ENCODE assay signal across 8 cellular contexts in genomic region chr5:143399616-143400540, GRCh38. TPM values are rescaled to one million over a fixed set of nuclear protein-coding genes. Genes with fewer than 3 reads are reported as not detected.
DNase-seq lines count a peak whose midpoint lies in the region; ATAC-seq and TF ChIP-seq lines count a peak whose summit lies in the region.

No MANE protein-coding gene starts in this region.

- H3K4me3 ChIP-seq in GM06990 (replicated peaks; ENCODE audit: low read depth, low read length) (peak overlapping the region; percentile 94), Panc1 (ENCODE audit: low read depth in 2 of 2, low read length in 2 of 2) (peak overlapping the region; percentile 91), esophagus muscularis mucosa (peak overlapping the region; percentile 82 to 92 (median 88)), gastrocnemius medialis (peak overlapping the region; percentile 80 to 92 (median 86))

- H3K36me3 ChIP-seq in GM06990 (ENCODE audit: control insufficient read depth, insufficient read depth, low read length) (peaks cover 8% of the 10 kb centered on the region), Panc1 (ENCODE audit: control insufficient read depth, insufficient read depth, low read length) (peaks cover 8% of the 10 kb centered on the region), esophagus muscularis mucosa (no peaks in the 10 kb centered on the region), gastrocnemius medialis (no peaks in the 10 kb centered on the region)

- H3K27me3 ChIP-seq in GM06990 (replicated peaks; ENCODE audit: control insufficient read depth, insufficient read depth, low read length) (no peaks in the 10 kb centered on the region), Panc1 (ENCODE audit: control insufficient read depth, insufficient read depth, low read length) (no peaks in the 10 kb centered on the region), esophagus muscularis mucosa (no peaks in the 10 kb centered on the region), gastrocnemius medialis (no peaks in the 10 kb centered on the region)

- DNase-seq in GM06990 (ENCODE audit: extremely low read depth, insufficient read length) (no peak), Panc1 (ENCODE audit: low read depth, low spot score) (no peak), esophagus muscularis mucosa (ENCODE audit: extremely low spot score) (no peak), gastrocnemius medialis (no peak), ureter (ENCODE audit: low spot score) (no peak), posterior vena cava (ENCODE audit: low spot score) (no peak)

- TSS peak; percentile 23 for BruUV-seq in Panc1 (replicated peaks; lab: Mats Ljungman, UMichigan)

- no peak for TF ChIP-seq POLR2A in esophagus muscularis mucosa (IDR thresholded peaks at IDR 0.05; ENCODE audit: low read depth)
- no peak for TF ChIP-seq POLR2A in gastrocnemius medialis (IDR thresholded peaks at IDR 0.05)

- TF ChIP-seq EP300 in esophagus muscularis mucosa (IDR thresholded peaks at IDR 0.05), result no peak

- WGBS in esophagus muscularis mucosa, result 36% methylated on average over 12 of the region's 12 CpGs

- H3K4me1 ChIP-seq in Panc1 (ENCODE audit: control insufficient read depth, insufficient read depth, low read length) (peaks cover 45% of the 10 kb centered on the region), esophagus muscularis mucosa (peaks cover 21 to 60% (median 49%) of the 10 kb centered on the region in 4 donors), gastrocnemius medialis (peaks cover 32 to 38% of the 10 kb centered on the region in 2 donors)

- TF ChIP-seq CTCF in GM06990 (IDR thresholded peaks at IDR 0.05; ENCODE audit: insufficient read depth, low read length, poor library complexity, severe bottlenecking) (no peak), Panc1 (IDR thresholded peaks at IDR 0.05) (no peak), esophagus muscularis mucosa (IDR thresholded peaks at IDR 0.05) (no peak), gastrocnemius medialis (IDR thresholded peaks at IDR 0.05 in 4 of 5, conservative IDR thresholded peaks at IDR 0.05 in 1 of 5) (no peak)

- ATAC-seq in Panc1 (no peak), gastrocnemius medialis (no peak), GM19463 (IDR thresholded peaks at IDR 0.05; ENCODE audit: unreplicated experiment) (no peak), GM21526 (IDR thresholded peaks at IDR 0.05; ENCODE audit: low FRiP score, unreplicated experiment) (no peak)

- intact Hi-C loops in Panc1 (cut with micrococcal nuclease; ENCODE audit: unreplicated experiment) (loop anchor here (10.0 kb wide), 1 partner anchor 95 kb away; no protein-coding TSS in a partner anchor), esophagus muscularis mucosa (cut with DNase I) (loop anchor here (5.0 kb wide), 5 partner anchors 107 to 478 kb away; no protein-coding TSS in a partner anchor), gastrocnemius medialis (cut with DNase I; ENCODE audit: low total_unique reads) (loop anchor here (5.0 to 10.0 kb wide), 6 partner anchors 83 to 1878 kb away; partner anchors contain the start of gene ARHGAP26), posterior vena cava (cut with DNase I) (loop anchor here (10.0 kb wide), 4 partner anchors 245 to 475 kb away; no protein-coding TSS in a partner anchor)

- POLR2A ChIA-PET in Panc1 (lab: Charles Lee), result no interaction called here

- H3K27ac ChIP-seq in Panc1 (ENCODE audit: low read length), result peak overlapping the region; percentile 89
- peak overlapping the region; percentile 47 to 99 (median 96) for H3K27ac ChIP-seq in esophagus muscularis mucosa (replicated peaks in 1 of 4)
- H3K27ac ChIP-seq in gastrocnemius medialis, result peak overlapping the region; percentile 99 to 100 (median 99)

- H3K9me3 ChIP-seq in Panc1 (ENCODE audit: control insufficient read depth, insufficient read depth, low read depth, low read length) (no peaks in the 10 kb centered on the region), esophagus muscularis mucosa (no peaks in the 10 kb centered on the region), gastrocnemius medialis (no peaks in the 10 kb centered on the region)

- in situ Hi-C loops in Panc1 (cut with HindIII; ENCODE audit: low pct_unique_long_range_greater_than_20kb, low sequenced_read_pairs) (no loop called here), gastrocnemius medialis (cut with MboI; ENCODE audit: low sequenced_read_pairs in 4 of 4) (loop anchor here (5.0 to 25.0 kb wide), 8 partner anchors 155 to 475 kb away; no protein-coding TSS in a partner anchor)

- CTCF ChIA-PET in Panc1 (lab: Charles Lee), result no interaction called here

RNA-seq across cellular contexts. Expression of gene NR3C1, which starts 3.6 kb away (rescaled TPM):
- 52.6 TPM for total RNA-seq in Panc1 (2021; ENCODE audit: unreplicated experiment)
- polyA plus RNA-seq in Panc1 (2012; ENCODE audit: insufficient read length), result 15.0 TPM
- total RNA-seq in esophagus muscularis mucosa, result 10 to 100 TPM; 79.2 to 92.3 (median 89.3) TPM
- total RNA-seq in gastrocnemius medialis, result 10 to 100 TPM; 56.7 to 79.1 (median 64.4) TPM
- total RNA-seq in ureter, result 45.8 TPM
- total RNA-seq in posterior vena cava, result 10 to 100 TPM; 67.8 to 73.5 TPM
